ENCODE assay signal across 11 cellular contexts in genomic region chr4:20249333-20249732, GRCh38. TPM values are rescaled to one million over a fixed set of nuclear protein-coding genes. Genes with fewer than 3 reads are reported as not detected.
A peak's percentile ranks its signal among the peaks of the same experiment; 100 is the strongest.
DNase-seq lines count a peak whose midpoint lies in the region; ATAC-seq and TF ChIP-seq lines count a peak whose summit lies in the region.
"Had no signal": no experiment of that assay in that cellular context is flagged by ENCODE, and none has a peak within 500 bp of the region (broad histone marks: within the 10 kb centered on the region; RNA-seq: fewer than 3 reads in every experiment).

No MANE protein-coding gene starts in this region.

- peaks cover 4% of the 10 kb centered on the region for H3K4me1 ChIP-seq in RWPE2 (ENCODE audit: insufficient read depth, poor library complexity, severe bottlenecking)
- no peaks in the 10 kb centered on the region for H3K4me1 ChIP-seq in foreskin keratinocyte

- TF ChIP-seq CTCF in RWPE2 (IDR thresholded peaks at IDR 0.05; ENCODE audit: poor library complexity, severe bottlenecking) = peak; percentile 74
- TF ChIP-seq CTCF in foreskin keratinocyte (conservative IDR thresholded peaks at IDR 0.05) = peak; percentile 66
- TF ChIP-seq CTCF in type B pancreatic cell (conservative IDR thresholded peaks at IDR 0.05) = peak; percentile 59

- H3K27me3 Mint-ChIP-seq in type B pancreatic cell = peaks cover 37% of the 10 kb centered on the region
- H3K27me3 Mint-ChIP-seq in activated T-helper 17 cell treated with anti-CD3 and anti-CD28 coated beads, Interleukin-2, amount 50 U/mL, for 72 hours = peaks cover 22% of the 10 kb centered on the region
- peaks cover 40% of the 10 kb centered on the region for H3K27me3 Mint-ChIP-seq in activated T-cell treated with anti-CD3 and anti-CD28 coated beads, Interleukin-2, amount 50 U/mL, for 24 hours

- H3K27me3 ChIP-seq in RWPE2 (ENCODE audit: insufficient read depth, poor library complexity, severe bottlenecking) (peaks cover 12% of the 10 kb centered on the region), foreskin keratinocyte (no peaks in the 10 kb centered on the region)

- ATAC-seq in RWPE2 (ENCODE audit: low read depth) (no peak), foreskin keratinocyte (no peak)
- no peak for ATAC-seq in activated T-helper 17 cell treated with anti-CD3 and anti-CD28 coated beads, Interleukin-2, amount 50 U/mL, for 72 hours (replicated peaks)

- peak overlapping the region; percentile 37 for H3K4me3 Mint-ChIP-seq in type B pancreatic cell
- H3K4me3 Mint-ChIP-seq in activated T-helper 17 cell treated with anti-CD3 and anti-CD28 coated beads, Interleukin-2, amount 50 U/mL, for 72 hours = no peak overlapping the region
- H3K4me3 Mint-ChIP-seq in activated T-cell treated with anti-CD3 and anti-CD28 coated beads, Interleukin-2, amount 50 U/mL, for 24 hours = no peak overlapping the region

- no peaks in the 10 kb centered on the region for H3K36me3 ChIP-seq in RWPE2 (ENCODE audit: low read depth)

- H3K27ac Mint-ChIP-seq in type B pancreatic cell = no peak overlapping the region
- no peak overlapping the region for H3K27ac Mint-ChIP-seq in activated T-helper 17 cell treated with anti-CD3 and anti-CD28 coated beads, Interleukin-2, amount 50 U/mL, for 72 hours
- H3K27ac Mint-ChIP-seq in activated T-cell treated with anti-CD3 and anti-CD28 coated beads, Interleukin-2, amount 50 U/mL, for 24 hours = no peak overlapping the region

- no peak overlapping the region for H3K4me3 ChIP-seq in RWPE2 (ENCODE audit: severe bottlenecking)

- peaks cover 21% of the 10 kb centered on the region for H3K4me1 Mint-ChIP-seq in type B pancreatic cell (ENCODE audit: unreplicated experiment)
- H3K4me1 Mint-ChIP-seq in activated T-helper 17 cell treated with anti-CD3 and anti-CD28 coated beads, Interleukin-2, amount 50 U/mL, for 72 hours = no peaks in the 10 kb centered on the region
- peaks cover 9% of the 10 kb centered on the region for H3K4me1 Mint-ChIP-seq in activated T-cell treated with anti-CD3 and anti-CD28 coated beads, Interleukin-2, amount 50 U/mL, for 24 hours (ENCODE audit: low read depth)

- peak; percentile 19 for DNase-seq in SIG-M5 treated with dmso at 0.1 percent for 504 hours (lab: John Stamatoyannopoulos, UW; ENCODE audit: unreplicated experiment)
- DNase-seq in SIG-M5 (lab: John Stamatoyannopoulos, UW) = no peak
- DNase-seq in RWPE2 (ENCODE audit: low spot score) = no peak
- DNase-seq in foreskin keratinocyte = peak in 1 of 2 donors; percentile 32
- no peak for DNase-seq in type B pancreatic cell (ENCODE audit: extremely low spot score, unreplicated experiment)
- DNase-seq in NCI-H2107 treated with DMSO at 0.1 percent for 48 hours (lab: John Stamatoyannopoulos, UW; ENCODE audit: unreplicated experiment) = no peak
- DNase-seq in activated T-cell treated with anti-CD3 and anti-CD28 coated beads, Interleukin-2, amount 50 U/mL, for 24 hours = no peak
- DNase-seq: activated T-cell treated with anti-CD3 and anti-CD28 coated beads, Interleukin-2, amount 50 U/mL, for 48 hours; GF-D8; NCI-H510A had no signal

- no peaks in the 10 kb centered on the region for H3K36me3 Mint-ChIP-seq in type B pancreatic cell
- H3K36me3 Mint-ChIP-seq in activated T-helper 17 cell treated with anti-CD3 and anti-CD28 coated beads, Interleukin-2, amount 50 U/mL, for 72 hours (ENCODE audit: low read depth) = no peaks in the 10 kb centered on the region
- no peaks in the 10 kb centered on the region for H3K36me3 Mint-ChIP-seq in activated T-cell treated with anti-CD3 and anti-CD28 coated beads, Interleukin-2, amount 50 U/mL, for 24 hours (ENCODE audit: low read depth)

- no peaks in the 10 kb centered on the region for H3K9me3 ChIP-seq in RWPE2 (ENCODE audit: severe bottlenecking)

- no peaks in the 10 kb centered on the region for H3K9me3 Mint-ChIP-seq in type B pancreatic cell
- no peaks in the 10 kb centered on the region for H3K9me3 Mint-ChIP-seq in activated T-helper 17 cell treated with anti-CD3 and anti-CD28 coated beads, Interleukin-2, amount 50 U/mL, for 72 hours
- H3K9me3 Mint-ChIP-seq in activated T-cell treated with anti-CD3 and anti-CD28 coated beads, Interleukin-2, amount 50 U/mL, for 24 hours = peaks cover 5% of the 10 kb centered on the region

- H3K27ac ChIP-seq in RWPE2 (ENCODE audit: poor library complexity, severe bottlenecking) (no peak overlapping the region), foreskin keratinocyte (no peak overlapping the region)

RNA-seq across cellular contexts. Expression of gene SLIT2, which starts 2.4 kb away (rescaled TPM):
- 22.6 and 26.9 TPM in 2 replicates for total RNA-seq in foreskin keratinocyte
- polyA plus RNA-seq in foreskin keratinocyte = 4.5 and 6.0 TPM in 2 replicates
- total RNA-seq in type B pancreatic cell (ENCODE audit: low replicate concordance) = 7.4 and 105 TPM in 2 replicates
- not detected for total RNA-seq in activated T-helper 17 cell treated with anti-CD3 and anti-CD28 coated beads, Interleukin-2, amount 50 U/mL, for 72 hours
